ENCODE assay signal across 2 cellular contexts in the genomic region with DNA sequence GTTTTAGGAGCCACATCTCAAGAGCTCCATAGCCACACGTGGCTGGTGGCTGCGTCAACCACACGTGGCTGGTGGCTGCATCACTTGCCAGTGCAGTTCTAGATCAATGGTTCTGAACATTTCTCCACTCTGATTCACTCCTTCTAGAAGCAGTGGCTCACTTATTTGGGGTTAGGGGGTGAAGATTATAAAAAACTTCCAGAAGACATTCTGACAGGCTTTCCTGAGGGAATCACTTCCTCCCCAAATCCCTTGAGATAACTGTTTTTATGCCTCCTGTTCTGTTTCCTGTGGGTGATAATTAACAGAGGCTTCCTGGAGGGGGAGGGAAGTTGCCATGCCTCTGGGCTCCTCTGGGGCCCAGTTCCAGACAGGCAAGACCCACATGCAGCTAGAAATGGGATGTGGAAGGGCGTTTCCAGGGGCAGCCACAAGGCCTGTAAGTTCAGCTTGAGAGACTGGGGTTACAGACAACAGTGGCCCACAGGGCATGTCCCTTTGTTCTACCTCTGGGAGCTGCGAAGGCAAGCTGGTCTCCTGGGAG.
TF ChIP-seq lines count a peak whose summit lies in the region.

No MANE protein-coding gene starts in this region.

TF ChIP-seq in SK-N-SH treated with all-trans-retinoic acid at 6 μM for 48 hours, 23 proteins besides CTCF, POLR2A, EP300 and RAD21 (continued from another document):
- TF ChIP-seq, protein P1, sequence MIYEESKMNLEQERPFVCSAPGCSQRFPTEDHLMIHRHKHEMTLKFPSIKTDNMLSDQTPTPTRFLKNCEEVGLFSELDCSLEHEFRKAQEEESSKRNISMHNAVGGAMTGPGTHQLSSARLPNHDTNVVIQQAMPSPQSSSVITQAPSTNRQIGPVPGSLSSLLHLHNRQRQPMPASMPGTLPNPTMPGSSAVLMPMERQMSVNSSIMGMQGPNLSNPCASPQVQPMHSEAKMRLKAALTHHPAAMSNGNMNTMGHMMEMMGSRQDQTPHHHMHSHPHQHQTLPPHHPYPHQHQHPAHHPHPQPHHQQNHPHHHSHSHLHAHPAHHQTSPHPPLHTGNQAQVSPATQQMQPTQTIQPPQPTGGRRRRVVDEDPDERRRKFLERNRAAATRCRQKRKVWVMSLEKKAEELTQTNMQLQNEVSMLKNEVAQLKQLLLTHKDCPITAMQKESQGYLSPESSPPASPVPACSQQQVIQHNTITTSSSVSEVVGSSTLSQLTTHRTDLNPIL (CRISPR knock-in tag; IDR thresholded peaks at IDR 0.05; ENCODE audit: low read depth) = no peak
- TF ChIP-seq ZFP3 (CRISPR knock-in tag; IDR thresholded peaks at IDR 0.05) (no peak), ZC3H10 (CRISPR knock-in tag; IDR thresholded peaks at IDR 0.05) (no peak), ESRRG (CRISPR knock-in tag; IDR thresholded peaks at IDR 0.05) (no peak), TOX (CRISPR knock-in tag; IDR thresholded peaks at IDR 0.05; ENCODE audit: borderline replicate concordance) (no peak), ZFP30 (CRISPR knock-in tag; IDR thresholded peaks at IDR 0.05) (no peak), SNAI2 (CRISPR knock-in tag; IDR thresholded peaks at IDR 0.05) (no peak), PPARA (CRISPR knock-in tag; IDR thresholded peaks at IDR 0.05; ENCODE audit: borderline replicate concordance) (no peak), TCF4 (CRISPR knock-in tag; IDR thresholded peaks at IDR 0.05; ENCODE audit: borderline replicate concordance) (no peak)
- TF ChIP-seq, protein P2, sequence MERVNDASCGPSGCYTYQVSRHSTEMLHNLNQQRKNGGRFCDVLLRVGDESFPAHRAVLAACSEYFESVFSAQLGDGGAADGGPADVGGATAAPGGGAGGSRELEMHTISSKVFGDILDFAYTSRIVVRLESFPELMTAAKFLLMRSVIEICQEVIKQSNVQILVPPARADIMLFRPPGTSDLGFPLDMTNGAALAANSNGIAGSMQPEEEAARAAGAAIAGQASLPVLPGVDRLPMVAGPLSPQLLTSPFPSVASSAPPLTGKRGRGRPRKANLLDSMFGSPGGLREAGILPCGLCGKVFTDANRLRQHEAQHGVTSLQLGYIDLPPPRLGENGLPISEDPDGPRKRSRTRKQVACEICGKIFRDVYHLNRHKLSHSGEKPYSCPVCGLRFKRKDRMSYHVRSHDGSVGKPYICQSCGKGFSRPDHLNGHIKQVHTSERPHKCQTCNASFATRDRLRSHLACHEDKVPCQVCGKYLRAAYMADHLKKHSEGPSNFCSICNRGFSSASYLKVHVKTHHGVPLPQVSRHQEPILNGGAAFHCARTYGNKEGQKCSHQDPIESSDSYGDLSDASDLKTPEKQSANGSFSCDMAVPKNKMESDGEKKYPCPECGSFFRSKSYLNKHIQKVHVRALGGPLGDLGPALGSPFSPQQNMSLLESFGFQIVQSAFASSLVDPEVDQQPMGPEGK (CRISPR knock-in tag; IDR thresholded peaks at IDR 0.05; ENCODE audit: borderline replicate concordance) = no peak

TF ChIP-seq in SK-N-SH, 30 proteins besides CTCF, POLR2A, EP300 and RAD21 (continued from another document):
- TF ChIP-seq CHD2 (IDR thresholded peaks at IDR 0.05; ENCODE audit: low read length, partially characterized antibody) (no peak), SIN3A (IDR thresholded peaks at IDR 0.05; ENCODE audit: borderline replicate concordance, low read depth, low read length) (no peak), NFIC (IDR thresholded peaks at IDR 0.05; ENCODE audit: borderline replicate concordance) (no peak), RFX5 (IDR thresholded peaks at IDR 0.05; ENCODE audit: low read length) (no peak), SMC3 (IDR thresholded peaks at IDR 0.05; ENCODE audit: low read depth, low read length) (no peak), POLR2AphosphoS5 (IDR thresholded peaks at IDR 0.05; ENCODE audit: low read depth, low read length) (no peak), FOXJ3 (CRISPR knock-in tag; IDR thresholded peaks at IDR 0.05) (no peak)
- TF ChIP-seq, protein P3, sequence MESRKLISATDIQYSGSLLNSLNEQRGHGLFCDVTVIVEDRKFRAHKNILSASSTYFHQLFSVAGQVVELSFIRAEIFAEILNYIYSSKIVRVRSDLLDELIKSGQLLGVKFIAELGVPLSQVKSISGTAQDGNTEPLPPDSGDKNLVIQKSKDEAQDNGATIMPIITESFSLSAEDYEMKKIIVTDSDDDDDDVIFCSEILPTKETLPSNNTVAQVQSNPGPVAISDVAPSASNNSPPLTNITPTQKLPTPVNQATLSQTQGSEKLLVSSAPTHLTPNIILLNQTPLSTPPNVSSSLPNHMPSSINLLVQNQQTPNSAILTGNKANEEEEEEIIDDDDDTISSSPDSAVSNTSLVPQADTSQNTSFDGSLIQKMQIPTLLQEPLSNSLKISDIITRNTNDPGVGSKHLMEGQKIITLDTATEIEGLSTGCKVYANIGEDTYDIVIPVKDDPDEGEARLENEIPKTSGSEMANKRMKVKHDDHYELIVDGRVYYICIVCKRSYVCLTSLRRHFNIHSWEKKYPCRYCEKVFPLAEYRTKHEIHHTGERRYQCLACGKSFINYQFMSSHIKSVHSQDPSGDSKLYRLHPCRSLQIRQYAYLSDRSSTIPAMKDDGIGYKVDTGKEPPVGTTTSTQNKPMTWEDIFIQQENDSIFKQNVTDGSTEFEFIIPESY (IDR thresholded peaks at IDR 0.05; ENCODE audit: borderline replicate concordance, low read depth) = no peak
